ENCODE assay signal across 1 cellular context in genomic region chr2:97995734-97996624, GRCh38.
TF ChIP-seq lines count a peak whose summit lies in the region.

TSS of gene TMEM131 (minus strand) at chr2:97995948. CDS start at chr2:97995662, 286 bp downstream.

TF ChIP-seq in K562, 482 proteins besides CTCF, POLR2A, EP300 and RAD21 (continued from another document and continues in another):
- peak; percentile 92 for TF ChIP-seq GMEB1 (CRISPR knock-in tag; IDR thresholded peaks at IDR 0.05)
- TF ChIP-seq MGA (IDR thresholded peaks at IDR 0.05) = peak; percentile 70
- 0 out of 2 replicates have a peak, but pooled peaks have one; percentile 22 for TF ChIP-seq ZNF212 (CRISPR knock-in tag; IDR thresholded peaks at IDR 0.05)
- TF ChIP-seq SIX5 (IDR thresholded peaks at IDR 0.05; ENCODE audit: borderline replicate concordance in 1 of 2, insufficient read depth in 1 of 2, low read depth in 1 of 2, low read length in 2 of 2) = peak; percentile 61 to 74; a peak in 3 of 4 replicates
- peak; percentile 39; the same call in 1 of the 2 replicates for TF ChIP-seq SMAD4 (CRISPR knock-in tag; conservative IDR thresholded peaks at IDR 0.05)
- peak; percentile 82; the same call in 1 of the 2 replicates for TF ChIP-seq DIDO1 (tag; IDR thresholded peaks at IDR 0.05; ENCODE audit: low read depth)
- peak; percentile 46; the same call in 1 of the 2 replicates for TF ChIP-seq TFE3 (CRISPR knock-in tag; IDR thresholded peaks at IDR 0.05)
- TF ChIP-seq MYC (IDR thresholded peaks at IDR 0.05; ENCODE audit: low read depth, low read length) = peak; percentile 81; the same call in 1 of the 2 replicates
- no peak for TF ChIP-seq MYC (CRISPR knock-in tag; IDR thresholded peaks at IDR 0.05; ENCODE audit: borderline replicate concordance, low read depth)
- no peak for TF ChIP-seq HNRNPH1 (optimal IDR thresholded peaks at IDR 0.05; ENCODE audit: low read depth, low read length)
- peak; percentile 98 for TF ChIP-seq RBBP5 (IDR thresholded peaks at IDR 0.05; ENCODE audit: borderline replicate concordance, insufficient read depth, low read length, poor library complexity, severe bottlenecking)
- peak; percentile 88 for TF ChIP-seq HCFC1 (IDR thresholded peaks at IDR 0.05; ENCODE audit: low read depth, low read length)
- TF ChIP-seq TBP (optimal IDR thresholded peaks at IDR 0.05; ENCODE audit: low read depth, low read length) = peak; percentile 74
- peak; percentile 12; the same call in 1 of the 2 replicates for TF ChIP-seq RB1 (IDR thresholded peaks at IDR 0.05; ENCODE audit: low read depth)
- peak in 1 of 2 experiments; percentile 21; a peak in 2 of 4 replicates for TF ChIP-seq UBTF (IDR thresholded peaks at IDR 0.05; ENCODE audit: borderline replicate concordance in 1 of 2, low read depth in 2 of 2, low read length in 2 of 2)
- TF ChIP-seq HOMEZ (CRISPR knock-in tag; IDR thresholded peaks at IDR 0.05) = no peak
- peak; percentile 86; the same call in 1 of the 2 replicates for TF ChIP-seq TOE1 (IDR thresholded peaks at IDR 0.05; ENCODE audit: borderline replicate concordance)
- peak; percentile 54; the same call in 1 of the 2 replicates for TF ChIP-seq TOE1 (CRISPR knock-in tag; IDR thresholded peaks at IDR 0.05; ENCODE audit: borderline replicate concordance, low read depth)
- TF ChIP-seq FIP1L1 (IDR thresholded peaks at IDR 0.05; ENCODE audit: low read depth, low read length, poor library complexity, severe bottlenecking) = peak; percentile 72
- TF ChIP-seq TEAD1 (CRISPR knock-in tag; IDR thresholded peaks at IDR 0.05) = peak in 1 of 2 experiments; percentile 60; a peak in 1 of 4 replicates
- peak; percentile 69; the same call in 1 of the 2 replicates for TF ChIP-seq ETS1 (conservative IDR thresholded peaks at IDR 0.05; ENCODE audit: control insufficient read depth, low read depth, low read length)
- peak; percentile 83 for TF ChIP-seq KDM5B (IDR thresholded peaks at IDR 0.05; ENCODE audit: insufficient replicate concordance, low read depth, low read length)
- TF ChIP-seq ZBTB11 (CRISPR knock-in tag; IDR thresholded peaks at IDR 0.05) = peak in 2 of 3 experiments; percentile 25 to 87; a peak in 2 of 6 replicates
- no peak; the same call in 1 of the 2 replicates for TF ChIP-seq ZBTB1 (CRISPR knock-in tag; IDR thresholded peaks at IDR 0.05; ENCODE audit: borderline replicate concordance, low read depth)
- no peak for TF ChIP-seq ASH1L (IDR thresholded peaks at IDR 0.05; ENCODE audit: borderline replicate concordance, low read depth, partially characterized antibody)
- no peak for TF ChIP-seq HEY1 (CRISPR knock-in tag; IDR thresholded peaks at IDR 0.05; ENCODE audit: borderline replicate concordance)
- no peak for TF ChIP-seq NONO (IDR thresholded peaks at IDR 0.05; ENCODE audit: low read depth in 2 of 2, low read length in 1 of 2)
- TF ChIP-seq RCOR1 (IDR thresholded peaks at IDR 0.05; ENCODE audit: borderline replicate concordance in 1 of 2, low read depth in 2 of 2, low read length in 2 of 2) = 0 out of 4 replicates have a peak, but pooled peaks of 1 of the 2 experiments have one; percentile 32
- peak; percentile 93 for TF ChIP-seq ZFX (CRISPR knock-in tag; IDR thresholded peaks at IDR 0.05)
- TF ChIP-seq POLR2G (IDR thresholded peaks at IDR 0.05; ENCODE audit: low read depth, low read length) = peak; percentile 95
